In genomic region chr11:86729576-86729975, GRCh38 we compare ENCODE assay signal across 1 cellular context. TPM values are rescaled to one million over a fixed set of nuclear protein-coding genes. Genes with fewer than 3 reads are reported as not detected.
"Had no signal": no experiment of that assay in that cellular context is flagged by ENCODE, and none has a peak within 500 bp of the region (broad histone marks: within the 10 kb centered on the region; RNA-seq: fewer than 3 reads in every experiment).

No MANE protein-coding gene starts in this region.

RNA-seq across cellular contexts. Expression of gene ME3, which starts 57.2 kb away (rescaled TPM):
- total RNA-seq: MCF 10A had no signal
